In the genomic region with DNA sequence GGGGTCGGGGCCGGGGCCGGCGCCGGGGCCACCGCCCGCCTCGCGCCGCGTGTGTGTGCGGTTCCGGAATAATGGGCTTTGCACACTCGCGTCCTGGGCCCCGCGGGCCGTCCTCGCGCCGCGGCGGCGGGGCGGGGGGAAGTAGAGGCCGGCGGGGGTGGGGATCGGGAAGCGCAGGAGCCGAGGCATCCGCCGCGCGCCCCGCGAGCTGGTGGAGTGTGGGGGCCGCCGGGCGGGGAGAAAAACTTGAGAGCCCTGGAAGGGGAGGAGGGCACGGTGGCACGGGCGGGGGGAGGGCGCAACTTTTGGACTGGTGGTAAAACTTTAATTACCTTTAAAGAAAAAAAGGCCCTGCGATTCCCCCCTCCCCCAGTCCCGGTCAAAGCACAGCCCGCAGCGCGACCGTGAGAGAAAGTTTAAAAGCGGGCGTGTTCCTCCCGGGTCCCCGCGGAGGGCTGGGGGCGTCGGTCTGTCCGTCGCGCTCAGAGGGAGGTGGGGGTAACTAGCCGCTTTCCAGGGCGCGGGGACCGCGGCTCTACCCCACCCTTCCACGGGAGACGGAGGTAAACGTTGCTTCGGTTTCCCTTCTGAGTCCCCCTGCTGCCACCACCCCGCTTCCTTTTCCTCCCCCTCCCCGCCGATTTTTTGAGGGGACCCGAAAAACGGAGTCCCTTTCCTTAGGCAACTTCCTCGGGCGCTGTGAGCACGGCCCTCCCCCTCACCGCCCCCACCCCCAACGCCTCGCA, we compare ENCODE assay signal across 8 cellular contexts. TPM values are rescaled to one million over a fixed set of nuclear protein-coding genes. Genes with fewer than 3 reads are reported as not detected.
DNase-seq lines count a peak whose midpoint lies in the region; FAIRE-seq and TF ChIP-seq lines count a peak whose summit lies in the region.

No MANE protein-coding gene starts in this region.

- peak overlapping the region; percentile 28; the same call in 1 of the 2 replicates for H3K27ac ChIP-seq in MM.1S (ENCODE audit: low read length)

- H3K27ac Mint-ChIP-seq in activated T-helper 2 cell treated with anti-CD3 and anti-CD28 coated beads, Interferon-gamma antibody, Interleukin-2, Interleukin-4, amounts not matched to agents 10 μg/mL and 5 μg/mL and 100 μg/mL, durations not matched to agents 14 hours and 24 hours and 36 hours = peak overlapping the region; percentile 91

- no peaks in the 10 kb centered on the region for H3K9me2 ChIP-seq in MM.1S (replicated peaks; ENCODE audit: insufficient read depth, low read length)

- H3K4me2 ChIP-seq in MM.1S (ENCODE audit: low read depth, low read length) = peak overlapping the region; percentile 71

- H4K20me1 ChIP-seq in MM.1S (ENCODE audit: insufficient read depth, low read length) = no peaks in the 10 kb centered on the region

- H3K4me3 ChIP-seq in MM.1S (ENCODE audit: low read length) (peak overlapping the region; percentile 72), fibroblast of villous mesenchyme (ENCODE audit: low read depth, low read length) (peak overlapping the region; percentile 83), neuron (ENCODE audit: low read length) (peak overlapping the region; percentile 80)

- intact Hi-C loops in activated T-helper 2 cell treated with anti-CD3 and anti-CD28 coated beads, Interferon-gamma antibody, Interleukin-2, Interleukin-4, amounts not matched to agents 10 μg/mL and 5 μg/mL and 100 μg/mL, durations not matched to agents 14 hours and 24 hours and 36 hours (cut with micrococcal nuclease) = loop anchor here (2.0 to 10.0 kb wide), 7 partner anchors 83 to 521 kb away; no protein-coding TSS in a partner anchor

- H2AFZ ChIP-seq in MM.1S (ENCODE audit: low read length) (peak overlapping the region; percentile 73), neuron (ENCODE audit: low read depth, low read length) (peak overlapping the region; percentile 81)

- peaks cover 8% of the 10 kb centered on the region for H3K4me1 Mint-ChIP-seq in activated T-helper 2 cell treated with anti-CD3 and anti-CD28 coated beads, Interferon-gamma antibody, Interleukin-2, Interleukin-4, amounts not matched to agents 10 μg/mL and 5 μg/mL and 100 μg/mL, durations not matched to agents 14 hours and 24 hours and 36 hours (ENCODE audit: low read depth)

- TF ChIP-seq CTCF in MM.1S (IDR thresholded peaks at IDR 0.05; ENCODE audit: low read length) (no peak), fibroblast of villous mesenchyme (IDR thresholded peaks at IDR 0.05; ENCODE audit: insufficient read depth, low read depth, low read length) (no peak)

- no peaks in the 10 kb centered on the region for H3K79me2 ChIP-seq in MM.1S (ENCODE audit: low read length)

- no peaks in the 10 kb centered on the region for H3K27me3 ChIP-seq in MM.1S (replicated peaks; ENCODE audit: insufficient read depth, low read length)
- no peaks in the 10 kb centered on the region for H3K27me3 ChIP-seq in neuron (ENCODE audit: insufficient read depth, low read length)

- DNase-seq in GM12891 (ENCODE audit: insufficient read length, low spot score) = peak; percentile 32
- no peak for DNase-seq in MM.1S
- peak; percentile 23 for DNase-seq in activated T-helper 2 cell treated with anti-CD3 and anti-CD28 coated beads, Interferon-gamma antibody, Interleukin-2, Interleukin-4, amounts not matched to agents 10 μg/mL and 5 μg/mL and 100 μg/mL, durations not matched to agents 14 hours and 24 hours and 36 hours (ENCODE audit: low spot score)
- no peak for DNase-seq in fibroblast of villous mesenchyme (ENCODE audit: low read depth)
- peak; percentile 40 for DNase-seq in urothelium cell line (ENCODE audit: low spot score)
- no peak for DNase-seq in middle frontal gyrus (ENCODE audit: extremely low spot score, low spot score)
- no peak for DNase-seq in NAMALWA (ENCODE audit: low spot score)

- H3K4me1 ChIP-seq in MM.1S (ENCODE audit: low read length) = peaks cover 9% of the 10 kb centered on the region; the same call in 1 of the 2 replicates
- H3K4me1 ChIP-seq in neuron (ENCODE audit: insufficient read depth, low read length) = peaks cover 9% of the 10 kb centered on the region

- H3F3A ChIP-seq in MM.1S (ENCODE audit: insufficient read depth, low read length) = peaks cover 8% of the 10 kb centered on the region; the same call in 1 of the 2 replicates

- H3K9me3 ChIP-seq in MM.1S (replicated peaks; ENCODE audit: insufficient read depth, low read length) = no peaks in the 10 kb centered on the region
- H3K9me3 ChIP-seq in neuron (ENCODE audit: low read length) = no peaks in the 10 kb centered on the region

- peaks cover 11% of the 10 kb centered on the region for H3K36me3 Mint-ChIP-seq in activated T-helper 2 cell treated with anti-CD3 and anti-CD28 coated beads, Interferon-gamma antibody, Interleukin-2, Interleukin-4, amounts not matched to agents 10 μg/mL and 5 μg/mL and 100 μg/mL, durations not matched to agents 14 hours and 24 hours and 36 hours (ENCODE audit: low read depth)

- peak overlapping the region; percentile 36; the same call in 1 of the 2 replicates for H3K9ac ChIP-seq in MM.1S (ENCODE audit: low read length)

- TF ChIP-seq POLR2A in GM12891 (IDR thresholded peaks at IDR 0.05; ENCODE audit: low read depth, low read length) = no peak

- no peaks in the 10 kb centered on the region for H3K9me3 Mint-ChIP-seq in activated T-helper 2 cell treated with anti-CD3 and anti-CD28 coated beads, Interferon-gamma antibody, Interleukin-2, Interleukin-4, amounts not matched to agents 10 μg/mL and 5 μg/mL and 100 μg/mL, durations not matched to agents 14 hours and 24 hours and 36 hours

- H3K4me3 Mint-ChIP-seq in activated T-helper 2 cell treated with anti-CD3 and anti-CD28 coated beads, Interferon-gamma antibody, Interleukin-2, Interleukin-4, amounts not matched to agents 10 μg/mL and 5 μg/mL and 100 μg/mL, durations not matched to agents 14 hours and 24 hours and 36 hours (ENCODE audit: low read depth) = peak overlapping the region; percentile 93

- H3K36me3 ChIP-seq in MM.1S (replicated peaks; ENCODE audit: insufficient read depth, low read length) = no peaks in the 10 kb centered on the region
- H3K36me3 ChIP-seq in neuron (ENCODE audit: insufficient read depth, low read length) = no peaks in the 10 kb centered on the region

- peaks cover 17% of the 10 kb centered on the region for H3K27me3 Mint-ChIP-seq in activated T-helper 2 cell treated with anti-CD3 and anti-CD28 coated beads, Interferon-gamma antibody, Interleukin-2, Interleukin-4, amounts not matched to agents 10 μg/mL and 5 μg/mL and 100 μg/mL, durations not matched to agents 14 hours and 24 hours and 36 hours (ENCODE audit: low read depth)

- FAIRE-seq in GM12891 (lab: Jason Lieb, UNC) (no peak), urothelium cell line (lab: Jason Lieb, UNC) (no peak)

TF ChIP-seq in GM12891, 5 proteins besides CTCF, POLR2A, EP300 and RAD21:
- TF ChIP-seq POLR2AphosphoS5 (IDR thresholded peaks at IDR 0.05; ENCODE audit: low read depth, low read length) = no peak
- TF ChIP-seq TAF1 (IDR thresholded peaks at IDR 0.05; ENCODE audit: low read depth, low read length) = no peak
- TF ChIP-seq PAX5 (IDR thresholded peaks at IDR 0.05; ENCODE audit: insufficient read depth, low read length, severe bottlenecking) = no peak
- TF ChIP-seq SPI1 (IDR thresholded peaks at IDR 0.05; ENCODE audit: low read depth, low read length) = no peak
- TF ChIP-seq POU2F2 (IDR thresholded peaks at IDR 0.05; ENCODE audit: low read depth, low read length) = no peak

RNA-seq across cellular contexts. Expression of a gene that starts 1.9 kb away (rescaled TPM):
- 4.6 TPM for polyA plus RNA-seq in GM12891 (2012; ENCODE audit: low read depth, missing spikeins)
- total RNA-seq in activated T-helper 2 cell treated with anti-CD3 and anti-CD28 coated beads, Interferon-gamma antibody, Interleukin-2, Interleukin-4, amounts not matched to agents 10 μg/mL and 5 μg/mL and 100 μg/mL, durations not matched to agents 14 hours and 24 hours and 36 hours = 7.0 and 8.3 TPM in 2 replicates
- total RNA-seq in fibroblast of villous mesenchyme = 14.8 and 16.8 TPM in 2 replicates

Comparison
In these comparisons a context has a peak if more than half of its experiments do, and no peak if none do; other contexts are left out.
1. DNase-seq: peak in GM12891 (single experiment), activated T-helper 2 cell treated with anti-CD3 and anti-CD28 coated beads, Interferon-gamma antibody, Interleukin-2, Interleukin-4, amounts not matched to agents 10 μg/mL and 5 μg/mL and 100 μg/mL, durations not matched to agents 14 hours and 24 hours and 36 hours (single experiment) and urothelium cell line (single experiment); none in MM.1S (single experiment), fibroblast of villous mesenchyme (single experiment), middle frontal gyrus (single experiment) and NAMALWA (single experiment).
2. Peak in every context shown above with its lines, with median percentiles within 50 percentile points of each other: H3K4me3 ChIP-seq.